ENCODE assay signal across 27 cellular contexts in the genomic region with DNA sequence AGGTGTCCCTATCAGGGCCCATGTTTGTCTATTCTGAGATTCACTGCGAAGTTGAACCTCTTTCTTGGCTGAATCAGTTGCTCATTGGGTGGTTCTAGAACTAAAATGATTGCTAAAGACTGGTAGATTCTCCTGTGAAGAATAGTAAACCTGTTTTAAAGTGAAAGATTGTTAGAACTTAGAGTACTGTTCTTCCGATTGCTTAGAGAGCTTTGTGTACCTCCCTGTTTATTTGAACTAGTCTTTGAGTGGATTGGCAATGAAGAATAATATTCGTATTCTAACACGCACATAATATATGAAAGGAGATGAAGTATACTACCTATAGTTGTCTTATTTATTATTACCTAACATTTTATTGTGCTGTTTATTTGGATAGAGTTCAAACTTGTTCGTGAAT.
"Had no signal": no experiment of that assay in that cellular context is flagged by ENCODE, and none has a peak within 500 bp of the region (broad histone marks: within the 10 kb centered on the region; RNA-seq: fewer than 3 reads in every experiment).

No MANE protein-coding gene starts in this region.

- H3K36me3 ChIP-seq: heart right ventricle, pancreas, prostate gland, suprapubic skin, thoracic aorta had no signal

- H3K36me3 Mint-ChIP-seq: mesothelial cell of epicardium; natural killer cell treated with Interleukin-12 subunit alpha and Interleukin-12 subunit beta and Interleukin-15 and Interleukin-18, amount 100 ng/mL, for 72 hours; type B pancreatic cell had no signal

- H3K4me1 ChIP-seq: pancreas, prostate gland, suprapubic skin, tibial nerve had no signal

- H3K4me2 ChIP-seq: hepatocyte had no signal

- H3K27ac Mint-ChIP-seq: mesothelial cell of epicardium; stimulated activated naive CD8-positive, alpha-beta T cell treated with anti-CD3 and anti-CD28 coated beads, Interleukin-15, Interleukin-2, amounts not matched to agents 100 ng/mL and 50 ng/mL, for 24 hours; type B pancreatic cell had no signal

- FAIRE-seq: pancreas, urothelium cell line had no signal

- H3K4me3 ChIP-seq: heart right ventricle, hepatocyte, lung, pancreas, prostate gland, skin epidermis, suprapubic skin, thoracic aorta, tibial nerve had no signal

- H3K27me3 Mint-ChIP-seq: naive B cell; natural killer cell treated with Interleukin-12 subunit alpha and Interleukin-12 subunit beta and Interleukin-15 and Interleukin-18, amount 100 ng/mL, for 72 hours; stimulated activated naive CD8-positive, alpha-beta T cell treated with anti-CD3 and anti-CD28 coated beads, Interleukin-15, Interleukin-2, amounts not matched to agents 100 ng/mL and 50 ng/mL, for 24 hours; type B pancreatic cell had no signal

- H3K79me2 ChIP-seq: hepatocyte had no signal

- H3K4me3 Mint-ChIP-seq: mesothelial cell of epicardium; naive B cell; natural killer cell treated with Interleukin-12 subunit alpha and Interleukin-12 subunit beta and Interleukin-15 and Interleukin-18, amount 100 ng/mL, for 72 hours; stimulated activated naive CD8-positive, alpha-beta T cell treated with anti-CD3 and anti-CD28 coated beads, Interleukin-15, Interleukin-2, amounts not matched to agents 100 ng/mL and 50 ng/mL, for 24 hours; type B pancreatic cell had no signal

- H2AFZ ChIP-seq: hepatocyte had no signal

- H3K9me3 ChIP-seq: heart right ventricle, pancreas, prostate gland, suprapubic skin, thoracic aorta, tibial nerve had no signal

- ATAC-seq: heart right ventricle; left ventricle myocardium superior; natural killer cell treated with Interleukin-12 subunit alpha and Interleukin-12 subunit beta and Interleukin-15 and Interleukin-18, amount 100 ng/mL, for 72 hours; pancreas; right cardiac atrium; sciatic nerve had no signal

- H3K9me3 Mint-ChIP-seq: type B pancreatic cell had no signal

- H3K27ac ChIP-seq: heart right ventricle, hepatocyte, pancreas, prostate gland, skin epidermis, suprapubic skin, thoracic aorta, tibial nerve had no signal

- DNase-seq: heart right ventricle; islet precursor cell; left ventricle myocardium superior; mesendoderm; naive B cell; pancreas; posterior cingulate gyrus; retina; right cardiac atrium; stimulated activated CD4-positive, alpha-beta T cell treated with anti-CD3 and anti-CD28 coated beads, Interleukin-12 subunit alpha, Interleukin-12 subunit beta, amount 100 ng/mL, for 4 hours; stimulated activated CD4-positive, alpha-beta T cell treated with anti-CD3 and anti-CD28 coated beads, Interleukin-15, amount 100 ng/mL, for 24 hours; stimulated activated CD4-positive, alpha-beta T cell treated with anti-CD3 and anti-CD28 coated beads, Interleukin-2, amount 100 ng/mL, for 24 hours; stimulated activated CD4-positive, alpha-beta T cell treated with anti-CD3 and anti-CD28 coated beads, Interleukin-4, amount 100 ng/mL, for 1 hour; stimulated activated naive CD4-positive, alpha-beta T cell had no signal

- H3K27me3 ChIP-seq: heart right ventricle, hepatocyte, pancreas, suprapubic skin, tibial nerve had no signal
